7 cellular contexts compared by ENCODE assay signal in the genomic region with DNA sequence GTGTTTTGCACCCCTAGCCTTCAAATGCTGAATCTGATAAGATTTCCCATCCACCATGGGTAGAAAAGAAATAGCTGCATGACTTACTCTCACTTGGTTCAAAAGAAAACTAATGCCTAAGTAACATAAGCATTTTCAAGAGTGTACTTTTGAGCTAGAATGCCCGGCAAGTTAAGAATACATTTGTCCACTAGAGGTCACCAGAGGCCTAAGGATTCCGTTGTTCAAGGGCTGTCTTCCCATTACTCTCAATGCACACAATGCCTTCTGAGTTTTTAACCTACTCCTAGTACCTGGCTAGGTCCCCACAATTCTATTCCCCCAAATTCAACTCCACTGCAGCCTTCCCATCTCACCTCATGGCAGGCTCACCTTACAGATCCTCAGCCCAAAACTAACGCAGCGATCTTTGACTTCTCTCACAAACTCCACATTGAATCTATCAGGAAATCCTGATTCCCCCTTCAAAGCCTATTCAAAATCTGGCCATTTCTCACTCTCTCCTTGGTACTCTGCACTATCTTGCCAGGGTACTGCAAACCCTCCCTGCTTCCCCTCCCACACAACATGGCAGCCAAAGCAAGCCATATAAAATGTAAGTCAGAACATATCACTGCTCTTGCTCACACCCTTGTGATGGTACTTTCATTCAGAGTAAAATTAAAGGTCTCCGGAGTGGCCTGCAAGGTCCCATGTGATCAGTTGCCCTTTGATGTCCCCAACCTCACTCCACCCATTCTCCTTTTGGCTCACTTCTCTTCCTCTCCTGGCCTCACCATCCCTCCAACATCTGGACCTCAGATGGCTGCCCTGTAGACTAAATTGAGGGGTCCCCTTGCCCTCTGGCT. TPM values are rescaled to one million over a fixed set of nuclear protein-coding genes. Genes with fewer than 3 reads are reported as not detected.
DNase-seq lines count a peak whose midpoint lies in the region; ATAC-seq, FAIRE-seq and TF ChIP-seq lines count a peak whose summit lies in the region.

No MANE protein-coding gene starts in this region.

- BruUV-seq in HCT116 (replicated peaks; lab: Mats Ljungman, UMichigan): no TSS peak

- no peak for TF ChIP-seq POLR2A in GM12892 (IDR thresholded peaks at IDR 0.05; ENCODE audit: low read depth, low read length)
- TF ChIP-seq POLR2A in HCT116 (IDR thresholded peaks at IDR 0.05; ENCODE audit: borderline replicate concordance, extremely low read depth, insufficient read depth, insufficient read length): no peak
- no peak for TF ChIP-seq POLR2A in Peyer's patch (IDR thresholded peaks at IDR 0.05)

- H3K4me3 ChIP-seq in HCT116 (replicated peaks in 1 of 2; ENCODE audit: low read depth in 1 of 2, low read length in 2 of 2): no peak overlapping the region
- H3K4me3 ChIP-seq in Peyer's patch: no peak overlapping the region

- TF ChIP-seq CTCF in HCT116 (IDR thresholded peaks at IDR 0.05 in 2 of 3, conservative IDR thresholded peaks at IDR 0.05 in 1 of 3; ENCODE audit: borderline replicate concordance in 1 of 3, insufficient read depth in 1 of 3, low read depth in 2 of 3, low read length in 2 of 3) (peak; percentile 36 to 80 (median 67); a peak in 5 of 6 replicates), Peyer's patch (IDR thresholded peaks at IDR 0.05) (peak; percentile 39 to 87 (median 78))

- H3K4me1 ChIP-seq in HCT116 (ENCODE audit: control insufficient read depth in 1 of 2, insufficient read depth in 2 of 2, low read length in 2 of 2): no peaks in the 10 kb centered on the region
- H3K4me1 ChIP-seq in Peyer's patch: no peaks in the 10 kb centered on the region

- no peaks in the 10 kb centered on the region for H3K79me2 ChIP-seq in HCT116 (ENCODE audit: insufficient read depth, low read length)

- H3K9me2 ChIP-seq in HCT116 (ENCODE audit: insufficient read depth): no peaks in the 10 kb centered on the region

- intact Hi-C loops in HCT116 (cut with micrococcal nuclease) (loop anchor here (1.0 to 5.0 kb wide), 6 partner anchors 200 to 1032 kb away; partner anchors contain the start of gene GHR), head of caudate nucleus (cut with DNase I) (no loop called here)

- peak; percentile 88 for FAIRE-seq in GM12892 (lab: Jason Lieb, UNC)

- no peak overlapping the region for H3K27ac ChIP-seq in HCT116 (ENCODE audit: low read depth, low read length)
- H3K27ac ChIP-seq in Peyer's patch: no peak overlapping the region

- CTCF ChIA-PET in HCT116 (lab: Charles Lee): interaction anchor here (0.9 to 7.3 kb wide), 14 partner anchors 9 to 1052 kb away, joined by 3 to 98 read pairs (median 4); partner anchors contain the start of gene RIMOC1

- H2AFZ ChIP-seq in HCT116 (ENCODE audit: low read depth, low read length, poor library complexity, severe bottlenecking): no peak overlapping the region

- no peak for DNase-seq in GM12892 (ENCODE audit: insufficient read length)
- DNase-seq in HCT116 (ENCODE audit: low read depth, low spot score): peak; percentile 58
- DNase-seq in M059J (ENCODE audit: low read depth): peak; percentile 73
- peak in 2 of 3 donors; percentile 22 to 79 for DNase-seq in Peyer's patch
- DNase-seq in activated naive CD4-positive, alpha-beta T cell treated with anti-CD3 and anti-CD28 coated beads, Interleukin-2, amount 50 U/mL, for 16 hours: peak; percentile 33
- peak in 29 of 42 donors; percentile 19 to 84 (median 61) for DNase-seq in head of caudate nucleus
- DNase-seq in pulmonary artery endothelial cell (ENCODE audit: low read depth, low spot score): peak; percentile 46

- H3K27me3 ChIP-seq in HCT116 (ENCODE audit: insufficient read depth, low read length) (no peaks in the 10 kb centered on the region), Peyer's patch (no peaks in the 10 kb centered on the region)

- RAD21 ChIA-PET in HCT116 (lab: Charles Lee; ENCODE audit: low non-redundant PET in 1 of 2, low total read pairs in 2 of 2, uncharacterized antibody in 2 of 2, unreplicated experiment in 2 of 2): interaction anchor here (1.0 to 2.0 kb wide), 3 partner anchors 200 to 911 kb away, joined by 5 to 14 read pairs (median 9); no protein-coding TSS in a partner anchor

- H3K9me3 ChIP-seq in HCT116 (ENCODE audit: control insufficient read depth in 1 of 2, insufficient read depth in 1 of 2, low read depth in 1 of 2, low read length in 2 of 2): no peaks in the 10 kb centered on the region
- H3K9me3 ChIP-seq in Peyer's patch: no peaks in the 10 kb centered on the region

- ATAC-seq in HCT116: peak; percentile 91

- POLR2A ChIA-PET in HCT116 (lab: Charles Lee): interaction anchor here (0.8 to 0.9 kb wide), 2 partner anchors 201 to 1033 kb away, joined by 4 to 5 read pairs; no protein-coding TSS in a partner anchor

- H3K36me3 ChIP-seq in HCT116 (ENCODE audit: control insufficient read depth in 1 of 2, insufficient read depth in 2 of 2, low read length in 2 of 2) (peaks cover 7 to 19% of the 10 kb centered on the region in 2 experiments; a peak in 2 of 4 replicates), Peyer's patch (peaks cover 0 to 42% (median 0%) of the 10 kb centered on the region in 3 donors)

- H3K4me2 ChIP-seq in HCT116 (ENCODE audit: low read length): no peak overlapping the region

- H4K20me1 ChIP-seq in HCT116 (ENCODE audit: insufficient read depth): no peaks in the 10 kb centered on the region; the same call in 1 of the 2 replicates

- TF ChIP-seq RAD21 in HCT116 (IDR thresholded peaks at IDR 0.05; ENCODE audit: low read depth): peak; percentile 82

- H3K9ac ChIP-seq in HCT116 (ENCODE audit: low read length): no peak overlapping the region

TF ChIP-seq in HCT116, 20 proteins besides CTCF, POLR2A, EP300 and RAD21:
- no peak for TF ChIP-seq ZFX (IDR thresholded peaks at IDR 0.05)

RNA-seq across cellular contexts. Expression of gene OXCT1, which starts 13.4 kb away (rescaled TPM):
- polyA plus RNA-seq in GM12892 (2012; ENCODE audit: missing spikeins): 48.8 TPM
- 28.1 TPM for total RNA-seq in HCT116 (2021; ENCODE audit: unreplicated experiment)
- polyA plus RNA-seq in HCT116 (2012): 21.5 and 28.5 TPM in 2 replicates
- 17.8 and 23.5 TPM in 2 replicates for total RNA-seq in M059J (2014; rRNA removed; shearing (Covaris generic))
- 10 to 100 TPM in 2 of 4 donors, 1 to 10 TPM in 2; 6.0 to 19.8 (median 10.0) TPM for total RNA-seq in Peyer's patch
- 41.8 and 43.9 TPM in 2 replicates for total RNA-seq in pulmonary artery endothelial cell

RNA-seq across cellular contexts. Expression of gene RIMOC1, which starts 47.3 kb away (rescaled TPM):
- 10.6 TPM for polyA plus RNA-seq in GM12892 (2012; ENCODE audit: missing spikeins)
- 28.2 TPM for total RNA-seq in HCT116 (2021; ENCODE audit: unreplicated experiment)
- 2.4 and 3.4 TPM in 2 replicates for polyA plus RNA-seq in HCT116 (2012)
- total RNA-seq in M059J (2014; rRNA removed; shearing (Covaris generic)): 21.9 and 23.8 TPM in 2 replicates
- total RNA-seq in Peyer's patch: 10 to 100 TPM; 11.6 to 19.1 (median 12.4) TPM
- total RNA-seq in pulmonary artery endothelial cell: 8.9 and 14.2 TPM in 2 replicates
